Comparison of ENCODE assay signal across 31 cellular contexts in genomic region chr7:95960706-95961244, GRCh38.
"Had no signal": no experiment of that assay in that cellular context is flagged by ENCODE, and none has a peak within 500 bp of the region (broad histone marks: within the 10 kb centered on the region; RNA-seq: fewer than 3 reads in every experiment).

No MANE protein-coding gene starts in this region.

- H3K27ac ChIP-seq: ascending aorta, breast epithelium, cardiac muscle cell, colonic mucosa, epithelial cell of prostate, esophagus squamous epithelium, gastroesophageal sphincter, heart right ventricle, hepatocyte, WERI-Rb-1 had no signal

- H3K4me3 ChIP-seq: ascending aorta, breast epithelium, cardiac muscle cell, colonic mucosa, esophagus squamous epithelium, gastroesophageal sphincter, heart right ventricle, hepatocyte had no signal

- H3K4me2 ChIP-seq: hepatocyte had no signal

- H3K27me3 ChIP-seq: ascending aorta, breast epithelium, cardiac muscle cell, colonic mucosa, esophagus squamous epithelium, gastroesophageal sphincter, heart right ventricle, hepatocyte had no signal

- ATAC-seq: activated CD4-positive, CD25-positive, alpha-beta regulatory T cell treated with anti-CD3 and anti-CD28 coated beads, Interleukin-2, amount 50 U/mL, for 24 hours; activated CD8-positive, alpha-beta memory T cell treated with anti-CD3 and anti-CD28 coated beads, Interleukin-2, amount 10 ng/mL, durations not matched to agents 7 days and 5 days; activated CD8-positive, alpha-beta T cell treated with anti-CD3 and anti-CD28 coated beads, Interleukin-2, amount 10 ng/mL, durations not matched to agents 7 days and 5 days; activated naive CD4-positive, alpha-beta T cell treated with anti-CD3 and anti-CD28 coated beads, Interleukin-2, amount 50 U/mL, for 72 hours; gastroesophageal sphincter; heart right ventricle had no signal

- DNase-seq: activated B cell treated with CpG ODN at 0.5 μM for 24 hours; activated CD4-positive, alpha-beta memory T cell treated with anti-CD3 and anti-CD28 coated beads for 36 hours; activated CD4-positive, alpha-beta T cell treated with anti-CD3 and anti-CD28 coated beads for 48 hours; activated CD4-positive, alpha-beta T cell treated with anti-CD3 and anti-CD28 coated beads, Interleukin-2, amount 50 U/mL, for 1 hour; activated CD8-positive, alpha-beta memory T cell treated with anti-CD3 and anti-CD28 coated beads, Interleukin-2, amount 10 ng/mL, durations not matched to agents 7 days and 5 days; activated CD8-positive, alpha-beta memory T cell treated with anti-CD3 and anti-CD28 coated beads, Interleukin-2, amount 50 U/mL, for 4 hours; activated CD8-positive, alpha-beta T cell treated with anti-CD3 and anti-CD28 coated beads, Interleukin-2, amount 10 ng/mL, durations not matched to agents 7 days and 5 days; activated effector memory CD4-positive, alpha-beta T cell treated with anti-CD3 and anti-CD28 coated beads, Interleukin-2, amount 50 U/mL, for 16 hours; activated naive CD4-positive, alpha-beta T cell treated with anti-CD3 and anti-CD28 coated beads, Interleukin-2, amount 10 ng/mL, durations not matched to agents 7 days and 5 days; activated naive CD8-positive, alpha-beta T cell treated with anti-CD3 and anti-CD28 coated beads, Interleukin-2, amount 10 ng/mL, durations not matched to agents 7 days and 5 days; activated T-cell treated with anti-CD3 and anti-CD28 coated beads, Interleukin-2, amount 50 U/mL, for 1 hour; activated T-cell treated with anti-CD3 and anti-CD28 coated beads, Interleukin-2, amount 50 U/mL, for 48 hours; central memory CD4-positive, alpha-beta T cell; cerebellar nuclear complex; colonic mucosa; effector CD8-positive, alpha-beta T cell; esophagus squamous epithelium; foreskin melanocyte; heart right ventricle; T1000; WERI-Rb-1 had no signal

- H3K36me3 ChIP-seq: ascending aorta, breast epithelium, cardiac muscle cell, colonic mucosa, esophagus squamous epithelium, gastroesophageal sphincter, heart right ventricle, WERI-Rb-1 had no signal

- H3K4me1 ChIP-seq: ascending aorta, breast epithelium, colonic mucosa, esophagus squamous epithelium, gastroesophageal sphincter, heart right ventricle had no signal

- H3K9me3 ChIP-seq: ascending aorta, breast epithelium, colonic mucosa, esophagus squamous epithelium, gastroesophageal sphincter had no signal

- H3K79me2 ChIP-seq: hepatocyte had no signal

- FAIRE-seq: endometrium, endothelial cell of umbilical vein had no signal

- H2AFZ ChIP-seq: hepatocyte had no signal
